8 cellular contexts compared by ENCODE assay signal in the genomic region with DNA sequence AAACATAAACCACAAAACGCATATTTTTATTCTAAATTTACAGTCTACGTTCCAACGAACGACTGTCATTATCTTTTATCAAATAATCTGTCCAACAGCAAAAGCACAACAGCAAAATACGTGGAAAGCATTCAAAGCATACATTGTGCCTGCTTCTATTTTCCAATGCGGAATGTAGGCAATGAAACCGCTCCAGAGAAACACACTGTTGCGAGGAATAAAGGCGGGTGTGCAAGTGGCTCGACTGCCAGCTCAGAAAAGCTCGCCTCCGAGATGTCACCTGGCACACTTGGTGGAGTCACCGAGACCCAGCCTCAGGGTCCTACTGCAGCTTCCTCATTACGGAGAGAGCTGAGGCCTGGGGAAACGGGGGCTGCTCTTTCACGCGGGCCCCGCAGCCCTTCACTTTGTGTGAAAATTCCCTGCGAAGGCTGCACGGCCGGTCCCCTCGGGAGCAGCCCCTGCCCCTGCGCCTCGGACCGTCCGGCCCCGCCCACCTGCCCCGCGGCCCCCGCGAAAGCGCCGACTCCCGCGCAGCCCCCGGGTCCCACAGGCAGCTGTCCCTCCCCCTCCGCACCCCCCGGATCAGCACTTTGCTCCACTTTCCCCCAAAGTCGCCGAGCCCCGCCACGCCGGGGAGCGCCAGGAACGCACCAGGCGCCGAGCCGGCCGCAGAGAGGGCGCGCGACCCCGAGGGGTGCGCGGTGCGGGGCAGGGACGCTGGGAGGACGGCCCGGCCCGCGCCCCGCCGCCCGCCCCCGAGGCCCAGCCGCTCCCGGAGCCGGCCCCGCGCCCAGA.
DNase-seq lines count a peak whose midpoint lies in the region; ATAC-seq and TF ChIP-seq lines count a peak whose summit lies in the region.

No MANE protein-coding gene starts in this region.

- peak overlapping the region; percentile 36; the same call in 1 of the 2 replicates for H3K9ac ChIP-seq in MM.1S (ENCODE audit: low read length)

- H3K9me2 ChIP-seq in MM.1S (replicated peaks; ENCODE audit: insufficient read depth, low read length): no peaks in the 10 kb centered on the region

- peaks cover 7% of the 10 kb centered on the region; the same call in 1 of the 2 replicates for H3K4me1 ChIP-seq in MM.1S (ENCODE audit: low read length)

- H3K9me3 ChIP-seq in MM.1S (replicated peaks; ENCODE audit: insufficient read depth, low read length) (no peaks in the 10 kb centered on the region), WERI-Rb-1 (ENCODE audit: severe bottlenecking) (no peaks in the 10 kb centered on the region)

- TF ChIP-seq CTCF in GM12864 (IDR thresholded peaks at IDR 0.05; ENCODE audit: low read depth, low read length, missing control alignments) (no peak), MM.1S (IDR thresholded peaks at IDR 0.05; ENCODE audit: low read length) (no peak), WERI-Rb-1 (IDR thresholded peaks at IDR 0.05; ENCODE audit: low read depth, low read length) (no peak)

- peak overlapping the region; percentile 79 for H2AFZ ChIP-seq in MM.1S (ENCODE audit: low read length)

- H3K27me3 ChIP-seq in MM.1S (replicated peaks; ENCODE audit: insufficient read depth, low read length) (no peaks in the 10 kb centered on the region), WERI-Rb-1 (ENCODE audit: insufficient read depth, low read depth, severe bottlenecking) (no peaks in the 10 kb centered on the region)

- H3K27ac ChIP-seq in MM.1S (ENCODE audit: low read length) (no peak overlapping the region), WERI-Rb-1 (no peak overlapping the region), caudate nucleus (ENCODE audit: low read depth, low read length) (peak overlapping the region; percentile 82)

- H4K20me1 ChIP-seq in MM.1S (ENCODE audit: insufficient read depth, low read length): no peaks in the 10 kb centered on the region

- no peaks in the 10 kb centered on the region for H3F3A ChIP-seq in MM.1S (ENCODE audit: insufficient read depth, low read length)

- peak overlapping the region; percentile 97 for H3K4me2 ChIP-seq in MM.1S (ENCODE audit: low read depth, low read length)

- H3K36me3 ChIP-seq in MM.1S (replicated peaks; ENCODE audit: insufficient read depth, low read length) (no peaks in the 10 kb centered on the region), WERI-Rb-1 (no peaks in the 10 kb centered on the region)

- no peaks in the 10 kb centered on the region for H3K79me2 ChIP-seq in MM.1S (ENCODE audit: low read length)

- H3K4me3 ChIP-seq in GM12864 (ENCODE audit: low read depth, low read length) (peak overlapping the region; percentile 59), MM.1S (ENCODE audit: low read length) (peak overlapping the region; percentile 69), WERI-Rb-1 (ENCODE audit: low read depth, low read length) (peak overlapping the region; percentile 46)

- DNase-seq in GM12864 (ENCODE audit: low read depth) (no peak), MM.1S (peak; percentile 43), WERI-Rb-1 (peak; percentile 44), caudate nucleus (lab: John Stamatoyannopoulos, UW) (peak in 47 of 61 donors; percentile 19 to 85 (median 50)), islet precursor cell (peak; percentile 59), EL (no peak)
- DNase-seq in stimulated activated CD4-positive, alpha-beta T cell treated with anti-CD3 and anti-CD28 coated beads, Interleukin-12 subunit alpha, Interleukin-12 subunit beta, amount 100 ng/mL, for 4 hours: peak; percentile 42

- no peak for ATAC-seq in HG03135 (IDR thresholded peaks at IDR 0.05; ENCODE audit: unreplicated experiment)

Comparison
In these comparisons a context has a peak if more than half of its experiments do, and no peak if none do; other contexts are left out.
1. DNase-seq: peak in MM.1S (single experiment), WERI-Rb-1 (single experiment), caudate nucleus (47 of 61), islet precursor cell (single experiment) and stimulated activated CD4-positive, alpha-beta T cell treated with anti-CD3 and anti-CD28 coated beads, Interleukin-12 subunit alpha, Interleukin-12 subunit beta, amount 100 ng/mL, for 4 hours (single experiment); none in GM12864 (single experiment) and EL (single experiment).
2. Peak in every context shown above with its lines, with median percentiles within 50 percentile points of each other: H3K4me3 ChIP-seq.